In genomic region chr7:49892473-49892872, GRCh38 we compare ENCODE assay signal across 28 cellular contexts.
"Had no signal": no experiment of that assay in that cellular context is flagged by ENCODE, and none has a peak within 500 bp of the region (broad histone marks: within the 10 kb centered on the region; RNA-seq: fewer than 3 reads in every experiment).

No MANE protein-coding gene starts in this region.

- H3K9me3 Mint-ChIP-seq: dendritic cell treated with granulocyte-macrophage colony-stimulating factor and Interleukin-4, amounts not matched to agents 40 ng/mL and 50 ng/mL, for 4 days; endodermal cell had no signal

- H3K9me3 ChIP-seq: esophagus squamous epithelium, gastrocnemius medialis, left lung, lower lobe of right lung, mucosa of descending colon had no signal

- H3K4me3 ChIP-seq: esophagus squamous epithelium, gastrocnemius medialis, heart right ventricle, left lung, lower lobe of right lung, mucosa of descending colon had no signal

- H3K27ac ChIP-seq: epithelial cell of prostate, esophagus squamous epithelium, gastrocnemius medialis, left lung, lower lobe of right lung had no signal

- ATAC-seq: effector memory CD8-positive, alpha-beta T cell; esophagus mucosa; gastrocnemius medialis; heart right ventricle; left cardiac atrium; left lung; left ventricle myocardium superior; lower lobe of right lung; mucosa of descending colon; naive thymus-derived CD8-positive, alpha-beta T cell had no signal

- H3K4me1 Mint-ChIP-seq: mesothelial cell of epicardium; naive B cell; naive thymus-derived CD8-positive, alpha-beta T cell had no signal

- H3K36me3 ChIP-seq: esophagus squamous epithelium, gastrocnemius medialis, heart right ventricle, left lung, lower lobe of right lung had no signal

- H3K4me1 ChIP-seq: esophagus squamous epithelium, gastrocnemius medialis, left lung, lower lobe of right lung had no signal

- FAIRE-seq: endometrium, islet of Langerhans, keratinocyte had no signal

- H3K27me3 ChIP-seq: esophagus squamous epithelium, gastrocnemius medialis, heart right ventricle, left lung had no signal

- DNase-seq: cortex of kidney; effector CD8-positive, alpha-beta T cell; effector memory CD8-positive, alpha-beta T cell; endodermal cell; erythroblast; esophagus squamous epithelium; foreskin fibroblast; foreskin melanocyte; gastrocnemius medialis; glutamatergic neuron; head of caudate nucleus; heart right ventricle; hippocampal formation; left cardiac atrium; left lung; left ventricle myocardium superior; lower lobe of right lung; mesenchymal stem cell; mucosa of descending colon; naive B cell; naive thymus-derived CD8-positive, alpha-beta T cell had no signal

- H3K27ac Mint-ChIP-seq: dendritic cell treated with granulocyte-macrophage colony-stimulating factor and Interleukin-4, amounts not matched to agents 40 ng/mL and 50 ng/mL, for 4 days; effector memory CD8-positive, alpha-beta T cell; endodermal cell; mesothelial cell of epicardium; naive B cell; naive thymus-derived CD8-positive, alpha-beta T cell had no signal

- H3K36me3 Mint-ChIP-seq: mesothelial cell of epicardium; naive B cell; naive thymus-derived CD8-positive, alpha-beta T cell had no signal

- H3K27me3 Mint-ChIP-seq: dendritic cell treated with granulocyte-macrophage colony-stimulating factor and Interleukin-4, amounts not matched to agents 40 ng/mL and 50 ng/mL, for 4 days; effector memory CD8-positive, alpha-beta T cell had no signal

- H3K4me3 Mint-ChIP-seq: dendritic cell treated with granulocyte-macrophage colony-stimulating factor and Interleukin-4, amounts not matched to agents 40 ng/mL and 50 ng/mL, for 4 days; effector memory CD8-positive, alpha-beta T cell; endodermal cell; mesothelial cell of epicardium; naive B cell; naive thymus-derived CD8-positive, alpha-beta T cell had no signal
